16 cellular contexts compared by ENCODE assay signal in genomic region chr10:34727595-34728033, GRCh38.
DNase-seq lines count a peak whose midpoint lies in the region; ATAC-seq and TF ChIP-seq lines count a peak whose summit lies in the region.
"Had no signal": no experiment of that assay in that cellular context is flagged by ENCODE, and none has a peak within 500 bp of the region (broad histone marks: within the 10 kb centered on the region; RNA-seq: fewer than 3 reads in every experiment).

No MANE protein-coding gene starts in this region.

- H3K4me3 ChIP-seq in cardiac muscle cell (no peak overlapping the region), mesenchymal stem cell (ENCODE audit: insufficient read depth in 1 of 2, low read depth in 1 of 2, low read length in 2 of 2) (no peak overlapping the region), colonic mucosa (no peak overlapping the region), gastroesophageal sphincter (no peak overlapping the region)
- H3K4me3 ChIP-seq: GM23248 had no signal

- no peak overlapping the region for H3K4me2 ChIP-seq in mesenchymal stem cell (ENCODE audit: low read length, poor library complexity, severe bottlenecking)

- no peak overlapping the region for H2AFZ ChIP-seq in mesenchymal stem cell (ENCODE audit: low read depth, low read length)
- H2AFZ ChIP-seq: GM23248 had no signal

- no peaks in the 10 kb centered on the region for H3K9me3 ChIP-seq in cardiac muscle cell (ENCODE audit: low read depth)
- H3K9me3 ChIP-seq in mesenchymal stem cell (ENCODE audit: control insufficient read depth, low read length) = no peaks in the 10 kb centered on the region
- H3K9me3 ChIP-seq in colonic mucosa = no peaks in the 10 kb centered on the region
- H3K9me3 ChIP-seq in gastroesophageal sphincter = no peaks in the 10 kb centered on the region

- no peak for TF ChIP-seq CTCF in cardiac muscle cell (IDR thresholded peaks at IDR 0.05; ENCODE audit: low read depth, low read length)
- TF ChIP-seq CTCF in colonic mucosa (IDR thresholded peaks at IDR 0.05) = no peak
- no peak for TF ChIP-seq CTCF in gastroesophageal sphincter (IDR thresholded peaks at IDR 0.05)

- no peaks in the 10 kb centered on the region for H3K27me3 ChIP-seq in cardiac muscle cell
- H3K27me3 ChIP-seq in mesenchymal stem cell (ENCODE audit: control insufficient read depth in 1 of 2, insufficient read depth in 1 of 2, low read length in 2 of 2) = no peaks in the 10 kb centered on the region
- no peaks in the 10 kb centered on the region for H3K27me3 ChIP-seq in colonic mucosa
- H3K27me3 ChIP-seq in gastroesophageal sphincter = no peaks in the 10 kb centered on the region

- no peak overlapping the region for H2BK120ac ChIP-seq in mesenchymal stem cell (ENCODE audit: low read depth, low read length)

- H2AK5ac ChIP-seq in mesenchymal stem cell (ENCODE audit: low read length, severe bottlenecking) = no peak overlapping the region

- H4K8ac ChIP-seq in mesenchymal stem cell (ENCODE audit: low read length) = no peak overlapping the region

- H3K4me1 ChIP-seq in cardiac muscle cell (ENCODE audit: low read depth) (peaks cover 16% of the 10 kb centered on the region), mesenchymal stem cell (ENCODE audit: control insufficient read depth, insufficient read depth, low read depth, low read length) (peaks cover 21% of the 10 kb centered on the region), colonic mucosa (peaks cover 3% of the 10 kb centered on the region), gastroesophageal sphincter (peaks cover 10 to 96% (median 31%) of the 10 kb centered on the region in 3 donors)

- no peak for TF ChIP-seq POLR2A in gastroesophageal sphincter (IDR thresholded peaks at IDR 0.05)

- WGBS in mesenchymal stem cell = 84% methylated on average over 7 of the region's 9 CpGs
- 36 to 69% methylated on average over 3 to 8 of the region's 9 CpGs for WGBS in gastroesophageal sphincter (ENCODE audit: low coverage in 1 of 2), 2 donors

- no peak for TF ChIP-seq EP300 in gastroesophageal sphincter (IDR thresholded peaks at IDR 0.05)

- no peak overlapping the region for H3K18ac ChIP-seq in mesenchymal stem cell (ENCODE audit: low read depth in 1 of 2, low read length in 2 of 2)

- intact Hi-C loops in Right ventricle myocardium superior (cut with DNase I) = loop anchor here (10.0 kb wide), 1 partner anchor 87 kb away; the partner anchor contains the start of gene PARD3
- intact Hi-C loops in cardiac septum (cut with DNase I) = loop anchor here (5.0 to 10.0 kb wide), 2 partner anchors 85 to 227 kb away; no protein-coding TSS in a partner anchor
- intact Hi-C loops in colonic mucosa (cut with DNase I) = loop anchor here (10.0 kb wide), 2 partner anchors 87 to 217 kb away; partner anchors contain the start of gene PARD3

- no peak overlapping the region for H3K14ac ChIP-seq in mesenchymal stem cell (ENCODE audit: low read length in 2 of 2)

- no peak overlapping the region for H3K4ac ChIP-seq in mesenchymal stem cell (ENCODE audit: low read depth in 1 of 2, low read length in 2 of 2)

- DNase-seq in Right ventricle myocardium superior (no peak), cardiac septum (ENCODE audit: low spot score) (no peak), cardiac muscle cell (ENCODE audit: low read depth in 1 of 2, low spot score in 1 of 2) (peak; percentile 34 to 37), mesenchymal stem cell (peak; percentile 21), colonic mucosa (no peak), NCI-H1694 treated with DMSO at 0.1 percent for 48 hours (lab: John Stamatoyannopoulos, UW) (no peak)
- DNase-seq: activated CD8-positive, alpha-beta memory T cell treated with anti-CD3 and anti-CD28 coated beads, Interleukin-2, amount 50 U/mL, for 48 hours; activated naive CD4-positive, alpha-beta T cell treated with anti-CD3 and anti-CD28 coated beads, Interleukin-2, amount 10 ng/mL, durations not matched to agents 7 days and 5 days; CD8-positive, alpha-beta T cell; GM23248; MM.1S; SHP77 treated with DMSO at 0.1 percent for 48 hours; T-helper 2 cell had no signal

- H3K36me3 ChIP-seq in cardiac muscle cell = no peaks in the 10 kb centered on the region
- no peaks in the 10 kb centered on the region for H3K36me3 ChIP-seq in mesenchymal stem cell (ENCODE audit: control insufficient read depth in 1 of 2, insufficient read depth in 2 of 2, low read depth in 1 of 2, low read length in 2 of 2)
- no peaks in the 10 kb centered on the region for H3K36me3 ChIP-seq in colonic mucosa
- H3K36me3 ChIP-seq in gastroesophageal sphincter = no peaks in the 10 kb centered on the region

- H4K91ac ChIP-seq in mesenchymal stem cell (ENCODE audit: low read length) = no peak overlapping the region

- no peak overlapping the region for H3K23ac ChIP-seq in mesenchymal stem cell (ENCODE audit: low read length in 2 of 2)

- H3K79me1 ChIP-seq in mesenchymal stem cell (replicated peaks; ENCODE audit: low read length, poor library complexity, severe bottlenecking) = no peaks in the 10 kb centered on the region

- no peak overlapping the region for H2BK5ac ChIP-seq in mesenchymal stem cell (ENCODE audit: low read depth, low read length, poor library complexity, severe bottlenecking)

- H3K27ac ChIP-seq in cardiac muscle cell (peak overlapping the region; percentile 4), mesenchymal stem cell (ENCODE audit: low read length, poor library complexity, severe bottlenecking) (no peak overlapping the region), colonic mucosa (no peak overlapping the region), gastroesophageal sphincter (no peak overlapping the region)
- H3K27ac ChIP-seq: GM23248 had no signal

- ATAC-seq in Right ventricle myocardium superior (ENCODE audit: poor library complexity) = peak; percentile 70
- ATAC-seq in HG03025 (IDR thresholded peaks at IDR 0.05; ENCODE audit: low FRiP score, unreplicated experiment) = no peak
- no peak for ATAC-seq in gastroesophageal sphincter
- ATAC-seq: CD8-positive, alpha-beta T cell; stimulated activated memory B cell treated with anti-CD40 and anti-IgM and Interleukin-4, amounts not matched to agents 10 μg/mL and 1 μg/mL and 100 μg/mL, for 72 hours had no signal

- H3K9ac ChIP-seq in mesenchymal stem cell (ENCODE audit: low read length) (no peak overlapping the region), colonic mucosa (ENCODE audit: low read depth in 2 of 2, low read length in 2 of 2) (no peak overlapping the region)
- H3K9ac ChIP-seq: GM23248 had no signal

- H2BK12ac ChIP-seq in mesenchymal stem cell (ENCODE audit: low read length in 2 of 2) = no peak overlapping the region

- H2BK15ac ChIP-seq in mesenchymal stem cell (ENCODE audit: low read depth, poor library complexity, severe bottlenecking) = no peak overlapping the region

Comparison
In these comparisons a context has a peak if more than half of its experiments do, and no peak if none do; other contexts are left out.
1. DNase-seq: peak in cardiac muscle cell (2 of 2) and mesenchymal stem cell (single experiment); none in Right ventricle myocardium superior (single experiment), cardiac septum (single experiment), colonic mucosa (single experiment) and NCI-H1694 treated with DMSO at 0.1 percent for 48 hours (single experiment).